Comparison of ENCODE assay signal across 1 cellular context in the genomic region with DNA sequence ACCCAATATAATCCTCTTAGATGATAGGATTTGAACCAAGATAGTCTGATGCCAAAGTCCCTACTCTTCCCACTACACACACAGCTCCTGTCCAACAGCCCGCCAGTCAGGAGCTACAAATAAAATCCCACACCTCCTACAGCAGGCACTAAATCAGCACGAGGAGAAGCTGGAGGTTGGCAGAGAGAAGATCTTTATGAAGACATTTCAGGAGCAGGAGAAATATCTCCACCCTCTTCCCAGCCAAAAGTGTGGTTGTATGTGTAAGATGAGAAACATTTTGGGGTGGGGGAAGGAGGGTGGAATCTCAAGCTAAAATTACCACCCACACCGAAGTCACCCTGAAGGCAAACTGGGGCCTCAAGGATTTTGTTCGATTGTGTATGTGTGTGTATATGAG.
TF ChIP-seq lines count a peak whose summit lies in the region.

No MANE protein-coding gene starts in this region.

TF ChIP-seq in GM12878, 131 proteins besides CTCF, POLR2A, EP300 and RAD21:
- TF ChIP-seq, protein P1, sequence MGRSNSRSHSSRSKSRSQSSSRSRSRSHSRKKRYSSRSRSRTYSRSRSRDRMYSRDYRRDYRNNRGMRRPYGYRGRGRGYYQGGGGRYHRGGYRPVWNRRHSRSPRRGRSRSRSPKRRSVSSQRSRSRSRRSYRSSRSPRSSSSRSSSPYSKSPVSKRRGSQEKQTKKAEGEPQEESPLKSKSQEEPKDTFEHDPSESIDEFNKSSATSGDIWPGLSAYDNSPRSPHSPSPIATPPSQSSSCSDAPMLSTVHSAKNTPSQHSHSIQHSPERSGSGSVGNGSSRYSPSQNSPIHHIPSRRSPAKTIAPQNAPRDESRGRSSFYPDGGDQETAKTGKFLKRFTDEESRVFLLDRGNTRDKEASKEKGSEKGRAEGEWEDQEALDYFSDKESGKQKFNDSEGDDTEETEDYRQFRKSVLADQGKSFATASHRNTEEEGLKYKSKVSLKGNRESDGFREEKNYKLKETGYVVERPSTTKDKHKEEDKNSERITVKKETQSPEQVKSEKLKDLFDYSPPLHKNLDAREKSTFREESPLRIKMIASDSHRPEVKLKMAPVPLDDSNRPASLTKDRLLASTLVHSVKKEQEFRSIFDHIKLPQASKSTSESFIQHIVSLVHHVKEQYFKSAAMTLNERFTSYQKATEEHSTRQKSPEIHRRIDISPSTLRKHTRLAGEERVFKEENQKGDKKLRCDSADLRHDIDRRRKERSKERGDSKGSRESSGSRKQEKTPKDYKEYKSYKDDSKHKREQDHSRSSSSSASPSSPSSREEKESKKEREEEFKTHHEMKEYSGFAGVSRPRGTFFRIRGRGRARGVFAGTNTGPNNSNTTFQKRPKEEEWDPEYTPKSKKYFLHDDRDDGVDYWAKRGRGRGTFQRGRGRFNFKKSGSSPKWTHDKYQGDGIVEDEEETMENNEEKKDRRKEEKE (IDR thresholded peaks at IDR 0.05): no peak
- TF ChIP-seq RBBP5 (conservative IDR thresholded peaks at IDR 0.05) (no peak), SUZ12 (IDR thresholded peaks at IDR 0.05; ENCODE audit: unreplicated experiment) (no peak), SIX5 (IDR thresholded peaks at IDR 0.05; ENCODE audit: low read depth, low read length, severe bottlenecking) (no peak), EGR1 (IDR thresholded peaks at IDR 0.05; ENCODE audit: borderline replicate concordance in 1 of 2, low read depth in 2 of 2, low read length in 2 of 2) (no peak), CBFB (IDR thresholded peaks at IDR 0.05; ENCODE audit: low read depth) (no peak), MYB (IDR thresholded peaks at IDR 0.05; ENCODE audit: borderline replicate concordance, low read depth, low read length) (no peak), ZNF622 (IDR thresholded peaks at IDR 0.05) (no peak)
- TF ChIP-seq, protein P2, sequence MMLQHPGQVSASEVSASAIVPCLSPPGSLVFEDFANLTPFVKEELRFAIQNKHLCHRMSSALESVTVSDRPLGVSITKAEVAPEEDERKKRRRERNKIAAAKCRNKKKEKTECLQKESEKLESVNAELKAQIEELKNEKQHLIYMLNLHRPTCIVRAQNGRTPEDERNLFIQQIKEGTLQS (IDR thresholded peaks at IDR 0.05; ENCODE audit: borderline replicate concordance, extremely low read depth, low read depth, low read length): no peak
